In genomic region chr6:144660545-144660944, GRCh38 we compare ENCODE assay signal across 17 cellular contexts.
DNase-seq lines count a peak whose midpoint lies in the region; ATAC-seq and TF ChIP-seq lines count a peak whose summit lies in the region.
"Had no signal": no experiment of that assay in that cellular context is flagged by ENCODE, and none has a peak within 500 bp of the region (broad histone marks: within the 10 kb centered on the region; RNA-seq: fewer than 3 reads in every experiment).

No MANE protein-coding gene starts in this region.

- H3K4me3 ChIP-seq in endocrine pancreas (ENCODE audit: control insufficient read depth, insufficient read depth, low read length) (peak overlapping the region; percentile 54), uterus (no peak overlapping the region)
- H3K4me3 ChIP-seq: ovary had no signal

- H3K9ac ChIP-seq in endocrine pancreas (ENCODE audit: control insufficient read depth, insufficient read depth, low read length), result no peak overlapping the region

- intact Hi-C loops in CD14-positive monocyte (cut with micrococcal nuclease) (no loop called here), natural killer cell (cut with micrococcal nuclease) (no loop called here), uterus (cut with DNase I; ENCODE audit: low total_unique reads) (no loop called here)

- H3K9me3 Mint-ChIP-seq in CD14-positive monocyte, result peaks cover 0 to 4% (median 0%) of the 10 kb centered on the region in 7 donors
- H3K9me3 Mint-ChIP-seq in natural killer cell, result no peaks in the 10 kb centered on the region

- TF ChIP-seq CTCF in CD14-positive monocyte (IDR thresholded peaks at IDR 0.05) (no peak), natural killer cell (IDR thresholded peaks at IDR 0.05) (no peak), uterus (IDR thresholded peaks at IDR 0.05) (no peak)

- H3K27me3 ChIP-seq in endocrine pancreas (ENCODE audit: control insufficient read depth, insufficient read depth, low read length), result no peaks in the 10 kb centered on the region
- H3K27me3 ChIP-seq in uterus, result no peaks in the 10 kb centered on the region
- H3K27me3 ChIP-seq: ovary had no signal

- H3K4me1 ChIP-seq in endocrine pancreas (ENCODE audit: control insufficient read depth, insufficient read depth, low read length) (no peaks in the 10 kb centered on the region), uterus (peaks cover 0 to 3% of the 10 kb centered on the region in 2 donors)

- H3K36me3 Mint-ChIP-seq in CD14-positive monocyte, result peaks cover 15 to 22% of the 10 kb centered on the region in 2 donors
- no peaks in the 10 kb centered on the region for H3K36me3 Mint-ChIP-seq in natural killer cell

- H3K4me3 Mint-ChIP-seq in CD14-positive monocyte, result peak overlapping the region; percentile 87 to 96
- H3K4me3 Mint-ChIP-seq in natural killer cell, result peak overlapping the region; percentile 69

- no peak for ATAC-seq in natural killer cell
- ATAC-seq in HG03039 (IDR thresholded peaks at IDR 0.05; ENCODE audit: unreplicated experiment), result no peak
- no peak for ATAC-seq in GM19035 (IDR thresholded peaks at IDR 0.05; ENCODE audit: unreplicated experiment)
- ATAC-seq: activated CD4-positive, CD25-positive, alpha-beta regulatory T cell treated with anti-CD3 and anti-CD28 coated beads, Interleukin-2, amount 50 U/mL, for 24 hours; left ventricle myocardium superior had no signal

- H3K27me3 Mint-ChIP-seq in CD14-positive monocyte (ENCODE audit: low read depth in 3 of 3) (no peaks in the 10 kb centered on the region), natural killer cell (ENCODE audit: low read depth in 2 of 2) (no peaks in the 10 kb centered on the region)

- DNase-seq in CD14-positive monocyte (ENCODE audit: low spot score) (no peak), NCI-H69 (lab: John Stamatoyannopoulos, UW) (peak; percentile 63), natural killer cell (no peak), uterus (no peak)
- DNase-seq in activated effector memory CD4-positive, alpha-beta T cell treated with Interleukin-2 at 50 U/mL for 16 hours, result no peak
- DNase-seq: activated T-cell treated with anti-CD3 and anti-CD28 coated beads, Interleukin-2, amount 50 U/mL, for 1 hour; effector memory CD4-positive, alpha-beta T cell; left ventricle myocardium superior; NCI-H1092; NCI-H774; ovary; SHP77; stimulated activated CD4-positive, alpha-beta T cell treated with anti-CD3 and anti-CD28 coated beads, Interleukin-15, amount 100 ng/mL, for 24 hours had no signal

- H3K27ac Mint-ChIP-seq in CD14-positive monocyte (peak overlapping the region in 6 of 7 donors; percentile 19 to 94 (median 45)), natural killer cell (peak overlapping the region; percentile 85 to 88)

- H3K27ac ChIP-seq in uterus, result no peak overlapping the region

- H3K36me3 ChIP-seq in endocrine pancreas (ENCODE audit: control insufficient read depth, insufficient read depth, low read length) (no peaks in the 10 kb centered on the region), uterus (no peaks in the 10 kb centered on the region)
- H3K36me3 ChIP-seq: ovary had no signal

- no peak for TF ChIP-seq POLR2A in uterus (IDR thresholded peaks at IDR 0.05)

- H3K9me3 ChIP-seq in endocrine pancreas (ENCODE audit: control insufficient read depth, low read length) (no peaks in the 10 kb centered on the region), uterus (no peaks in the 10 kb centered on the region)
- H3K9me3 ChIP-seq: ovary had no signal

- H3K4me1 Mint-ChIP-seq in CD14-positive monocyte, result peaks cover 71% of the 10 kb centered on the region
- peaks cover 86 to 87% of the 10 kb centered on the region in 2 donors for H3K4me1 Mint-ChIP-seq in natural killer cell
